ENCODE assay signal across 8 cellular contexts in genomic region chr1:27520651-27521050, GRCh38. TPM values are rescaled to one million over a fixed set of nuclear protein-coding genes. Genes with fewer than 3 reads are reported as not detected.
DNase-seq lines count a peak whose midpoint lies in the region; ATAC-seq and TF ChIP-seq lines count a peak whose summit lies in the region.
"Had no signal": no experiment of that assay in that cellular context is flagged by ENCODE, and none has a peak within 500 bp of the region (broad histone marks: within the 10 kb centered on the region; RNA-seq: fewer than 3 reads in every experiment).

No MANE protein-coding gene starts in this region.

- TF ChIP-seq CTCF in omental fat pad (IDR thresholded peaks at IDR 0.05): no peak

- no peaks in the 10 kb centered on the region for H3K27me3 ChIP-seq in right cardiac atrium (ENCODE audit: control insufficient read depth, insufficient read depth)
- no peaks in the 10 kb centered on the region for H3K27me3 ChIP-seq in skeletal muscle satellite cell (ENCODE audit: control insufficient read depth, insufficient read depth, low read length)

- peaks cover 78% of the 10 kb centered on the region for H3K4me1 Mint-ChIP-seq in activated T-cell treated with anti-CD3 and anti-CD28 coated beads, Interleukin-2, amount 50 U/mL, for 72 hours (ENCODE audit: low read depth)

- peaks cover 37% of the 10 kb centered on the region for H3K4me1 ChIP-seq in right cardiac atrium (ENCODE audit: control insufficient read depth, insufficient read depth, low read length)
- H3K4me1 ChIP-seq in skeletal muscle satellite cell (ENCODE audit: control insufficient read depth, insufficient read depth, low read length): peaks cover 60% of the 10 kb centered on the region

- 35% methylated on average over 4 of the region's 4 CpGs for WGBS in right cardiac atrium

- no peak overlapping the region for H3K27ac Mint-ChIP-seq in activated T-cell treated with anti-CD3 and anti-CD28 coated beads, Interleukin-2, amount 50 U/mL, for 72 hours

- ATAC-seq in activated T-cell treated with anti-CD3 and anti-CD28 coated beads, Interleukin-2, amount 50 U/mL, for 72 hours (replicated peaks in 1 of 2): no peak
- ATAC-seq in right cardiac atrium (peak in 1 of 2 donors; percentile 5), omental fat pad (ENCODE audit: low FRiP score) (no peak)

- H3K4me3 Mint-ChIP-seq in activated T-cell treated with anti-CD3 and anti-CD28 coated beads, Interleukin-2, amount 50 U/mL, for 72 hours: peak overlapping the region; percentile 91 to 94

- H3K36me3 ChIP-seq in skeletal muscle satellite cell (ENCODE audit: insufficient read depth, low read length): no peaks in the 10 kb centered on the region

- intact Hi-C loops in right cardiac atrium (cut with DNase I): loop anchor here in 2 of 4 donors (10.0 kb wide), 2 partner anchors 84 to 486 kb away; partner anchors contain the start of gene AHDC1 (in 1 of the 2)

- H3K36me3 Mint-ChIP-seq in activated T-cell treated with anti-CD3 and anti-CD28 coated beads, Interleukin-2, amount 50 U/mL, for 72 hours (ENCODE audit: insufficient read depth in 2 of 2): peaks cover 0 to 2% of the 10 kb centered on the region in 2 donors

- H3K9ac ChIP-seq in skeletal muscle satellite cell (ENCODE audit: low read depth, low read length): peak overlapping the region; percentile 52

- no peaks in the 10 kb centered on the region for H3K27me3 Mint-ChIP-seq in activated T-cell treated with anti-CD3 and anti-CD28 coated beads, Interleukin-2, amount 50 U/mL, for 72 hours (ENCODE audit: low read depth)

- no peaks in the 10 kb centered on the region for H3K9me3 Mint-ChIP-seq in activated T-cell treated with anti-CD3 and anti-CD28 coated beads, Interleukin-2, amount 50 U/mL, for 72 hours

- DNase-seq in DMS 273 treated with DMSO at 0.1 percent for 48 hours (lab: John Stamatoyannopoulos, UW) (peak; percentile 49), right cardiac atrium (peak; percentile 46 to 83 (median 77)), NCI-H345 (lab: John Stamatoyannopoulos, UW) (no peak), omental fat pad (ENCODE audit: low spot score) (no peak)
- DNase-seq in activated T-cell treated with anti-CD3 and anti-CD28 coated beads, Interleukin-2, amount 50 U/mL, for 72 hours: no peak
- no peak for DNase-seq in stimulated activated CD4-positive, alpha-beta T cell treated with anti-CD3 and anti-CD28 coated beads, Interleukin-15, amount 100 ng/mL, for 24 hours
- DNase-seq: mammary epithelial cell had no signal

- no peaks in the 10 kb centered on the region for H3K9me3 ChIP-seq in right cardiac atrium (ENCODE audit: control insufficient read depth, low read length)
- H3K9me3 ChIP-seq in skeletal muscle satellite cell (replicated peaks; ENCODE audit: low read length): no peaks in the 10 kb centered on the region

- H3K27ac ChIP-seq in right cardiac atrium (ENCODE audit: low read length): peak overlapping the region; percentile 13

- no peak overlapping the region for H3K4me3 ChIP-seq in right cardiac atrium (ENCODE audit: low read length)
- no peak overlapping the region for H3K4me3 ChIP-seq in skeletal muscle satellite cell (ENCODE audit: low read length)

- H3K4me2 ChIP-seq in skeletal muscle satellite cell (ENCODE audit: low read length): peak overlapping the region; percentile 81

RNA-seq across cellular contexts. Expression of gene WASF2, which starts 30.7 kb away (rescaled TPM):
- total RNA-seq in activated T-cell treated with anti-CD3 and anti-CD28 coated beads, Interleukin-2, amount 50 U/mL, for 72 hours: 100 to 1,000 TPM; 146 to 197 TPM
- total RNA-seq in right cardiac atrium: 10 to 100 TPM; 64.4 to 77.9 (median 71.5) TPM
- polyA plus RNA-seq in right cardiac atrium: 22.1 TPM
- total RNA-seq in skeletal muscle satellite cell (2012; rRNA removed): 17.2 and 18.6 TPM in 2 replicates
- total RNA-seq in omental fat pad: 10 to 100 TPM; 43.4 to 87.8 (median 60.5) TPM

Comparison
In these comparisons a context has a peak if more than half of its experiments do, and no peak if none do; other contexts are left out.
1. DNase-seq: peak in DMS 273 treated with DMSO at 0.1 percent for 48 hours (single experiment) and right cardiac atrium (3 of 3); none in activated T-cell treated with anti-CD3 and anti-CD28 coated beads, Interleukin-2, amount 50 U/mL, for 72 hours (0 of 2), stimulated activated CD4-positive, alpha-beta T cell treated with anti-CD3 and anti-CD28 coated beads, Interleukin-15, amount 100 ng/mL, for 24 hours (single experiment), NCI-H345 (single experiment) and omental fat pad (single experiment).